ENCODE assay signal across 9 cellular contexts in genomic region chr11:57568330-57568766, GRCh38. TPM values are rescaled to one million over a fixed set of nuclear protein-coding genes. Genes with fewer than 3 reads are reported as not detected.
DNase-seq lines count a peak whose midpoint lies in the region; ATAC-seq and FAIRE-seq lines count a peak whose summit lies in the region.
"Had no signal": no experiment of that assay in that cellular context is flagged by ENCODE, and none has a peak within 500 bp of the region (broad histone marks: within the 10 kb centered on the region; RNA-seq: fewer than 3 reads in every experiment).

No MANE protein-coding gene starts in this region.

- no peaks in the 10 kb centered on the region for H3K9me3 Mint-ChIP-seq in activated T-cell treated with anti-CD3 and anti-CD28 coated beads, Interleukin-2, amount 50 U/mL, for 4 hours

- peaks cover 38% of the 10 kb centered on the region for H3K4me1 Mint-ChIP-seq in activated T-cell treated with anti-CD3 and anti-CD28 coated beads, Interleukin-2, amount 50 U/mL, for 4 hours (ENCODE audit: low read depth)

- H3K36me3 Mint-ChIP-seq in activated T-cell treated with anti-CD3 and anti-CD28 coated beads, Interleukin-2, amount 50 U/mL, for 4 hours (ENCODE audit: insufficient read depth) = peaks cover 4% of the 10 kb centered on the region

- FAIRE-seq in frontal cortex (lab: Jason Lieb, UNC) = no peak
- FAIRE-seq in urothelium cell line (lab: Jason Lieb, UNC) = no peak
- FAIRE-seq: A204.1 had no signal

- H3K4me3 Mint-ChIP-seq in activated T-cell treated with anti-CD3 and anti-CD28 coated beads, Interleukin-2, amount 50 U/mL, for 4 hours = peak overlapping the region; percentile 98

- H3K27me3 Mint-ChIP-seq in activated T-cell treated with anti-CD3 and anti-CD28 coated beads, Interleukin-2, amount 50 U/mL, for 4 hours (ENCODE audit: low read depth) = no peaks in the 10 kb centered on the region

- ATAC-seq in HG02678 (IDR thresholded peaks at IDR 0.05; ENCODE audit: unreplicated experiment) = peak; percentile 9
- ATAC-seq in activated T-cell treated with anti-CD3 and anti-CD28 coated beads, Interleukin-2, amount 50 U/mL, for 4 hours = peak; percentile 11 to 12

- DNase-seq in DMS 273 treated with DMSO at 0.1 percent for 48 hours (lab: John Stamatoyannopoulos, UW) (peak; percentile 46), DMS 273 (lab: John Stamatoyannopoulos, UW; ENCODE audit: unreplicated experiment) (no peak), NCI-H345 (lab: John Stamatoyannopoulos, UW) (peak; percentile 78), frontal cortex (ENCODE audit: low spot score in 2 of 2) (peak; percentile 20 to 74), putamen (ENCODE audit: low spot score) (peak; percentile 74), urothelium cell line (ENCODE audit: low spot score) (no peak)
- DNase-seq in activated T-cell treated with anti-CD3 and anti-CD28 coated beads, Interleukin-2, amount 50 U/mL, for 4 hours = peak; percentile 89

RNA-seq across cellular contexts. Expression of gene UBE2L6, which starts 0.9 kb away (rescaled TPM):
- 100 to 1,000 TPM; 117 to 136 (median 122) TPM for total RNA-seq in activated T-cell treated with anti-CD3 and anti-CD28 coated beads, Interleukin-2, amount 50 U/mL, for 4 hours
- 57.9 TPM for total RNA-seq in frontal cortex

RNA-seq across cellular contexts. Expression of gene SERPING1, which starts 29.1 kb away (rescaled TPM):
- 1 to 10 TPM in 2 of 3 donors, under 1 TPM in 1; 0.55 to 2.1 (median 1.7) TPM for total RNA-seq in activated T-cell treated with anti-CD3 and anti-CD28 coated beads, Interleukin-2, amount 50 U/mL, for 4 hours
- total RNA-seq in frontal cortex = 7.3 TPM

RNA-seq across cellular contexts. Expression of gene SMTNL1, which starts 31.0 kb away (rescaled TPM):
- not detected for total RNA-seq in activated T-cell treated with anti-CD3 and anti-CD28 coated beads, Interleukin-2, amount 50 U/mL, for 4 hours
- not detected for total RNA-seq in frontal cortex

RNA-seq across cellular contexts. Expression of gene TIMM10, which starts 37.8 kb away (rescaled TPM):
- total RNA-seq in activated T-cell treated with anti-CD3 and anti-CD28 coated beads, Interleukin-2, amount 50 U/mL, for 4 hours = 100 to 1,000 TPM; 152 to 189 (median 154) TPM
- 39.9 TPM for total RNA-seq in frontal cortex

RNA-seq across cellular contexts. Expression of gene SLC43A1, which starts 52.8 kb away (rescaled TPM):
- total RNA-seq in activated T-cell treated with anti-CD3 and anti-CD28 coated beads, Interleukin-2, amount 50 U/mL, for 4 hours = 10 to 100 TPM; 15.5 to 20.3 (median 18.3) TPM
- total RNA-seq in frontal cortex = 2.0 TPM

Comparison
In these comparisons a context has a peak if more than half of its experiments do, and no peak if none do; other contexts are left out.
1. DNase-seq: peak in DMS 273 treated with DMSO at 0.1 percent for 48 hours (single experiment), NCI-H345 (single experiment), activated T-cell treated with anti-CD3 and anti-CD28 coated beads, Interleukin-2, amount 50 U/mL, for 4 hours (single experiment), frontal cortex (2 of 2) and putamen (single experiment); none in DMS 273 (single experiment) and urothelium cell line (single experiment).